Comparison of ENCODE assay signal across 23 cellular contexts in genomic region chr13:112809332-112810310, GRCh38.
"Had no signal": no experiment of that assay in that cellular context is flagged by ENCODE, and none has a peak within 500 bp of the region (broad histone marks: within the 10 kb centered on the region; RNA-seq: fewer than 3 reads in every experiment).

No MANE protein-coding gene starts in this region.

- H3K27ac Mint-ChIP-seq: activated CD4-positive, alpha-beta memory T cell treated with anti-CD3 and anti-CD28 coated beads for 36 hours; activated naive CD4-positive, alpha-beta T cell treated with anti-CD3 and anti-CD28 coated beads, Interleukin-2, amount 10 ng/mL, durations not matched to agents 7 days and 5 days; dendritic cell treated with granulocyte-macrophage colony-stimulating factor and Interleukin-4, amounts not matched to agents 40 ng/mL and 50 ng/mL, for 4 days; naive thymus-derived CD8-positive, alpha-beta T cell; stimulated activated memory B cell treated with anti-CD40 and anti-IgM and Interleukin-4, amounts not matched to agents 10 μg/mL and 1 μg/mL and 100 μg/mL, for 72 hours had no signal

- H3K4me3 ChIP-seq: body of pancreas, lung, pancreas, smooth muscle cell, stomach, thoracic aorta, upper lobe of left lung had no signal

- H3K27me3 Mint-ChIP-seq: activated CD4-positive, alpha-beta memory T cell treated with anti-CD3 and anti-CD28 coated beads for 36 hours; activated naive CD4-positive, alpha-beta T cell treated with anti-CD3 and anti-CD28 coated beads, Interleukin-2, amount 10 ng/mL, durations not matched to agents 7 days and 5 days; dendritic cell treated with granulocyte-macrophage colony-stimulating factor and Interleukin-4, amounts not matched to agents 40 ng/mL and 50 ng/mL, for 4 days; naive thymus-derived CD8-positive, alpha-beta T cell; stimulated activated memory B cell treated with anti-CD40 and anti-IgM and Interleukin-4, amounts not matched to agents 10 μg/mL and 1 μg/mL and 100 μg/mL, for 72 hours had no signal

- DNase-seq: activated CD4-positive, alpha-beta memory T cell treated with anti-CD3 and anti-CD28 coated beads for 36 hours; activated CD4-positive, alpha-beta T cell treated with anti-CD3 and anti-CD28 coated beads for 48 hours; activated effector memory CD4-positive, alpha-beta T cell treated with anti-CD3 and anti-CD28 coated beads, Interleukin-2, amount 50 U/mL, for 16 hours; activated naive CD4-positive, alpha-beta T cell treated with anti-CD3 and anti-CD28 coated beads, Interleukin-2, amount 10 ng/mL, durations not matched to agents 7 days and 5 days; activated T-cell treated with anti-CD3 and anti-CD28 coated beads for 4 hours; body of pancreas; effector CD4-positive, alpha-beta T cell; erythroblast; foreskin fibroblast; kidney; naive thymus-derived CD8-positive, alpha-beta T cell; pancreas; stimulated activated CD4-positive, alpha-beta T cell treated with anti-CD3 and anti-CD28 coated beads, Interleukin-15, amount 100 ng/mL, for 24 hours; stomach; SW 1271; T-helper 2 cell had no signal

- H3K9me3 ChIP-seq: body of pancreas, pancreas, stomach, thoracic aorta, upper lobe of left lung had no signal

- H3K4me3 Mint-ChIP-seq: activated CD4-positive, alpha-beta memory T cell treated with anti-CD3 and anti-CD28 coated beads for 36 hours; activated naive CD4-positive, alpha-beta T cell treated with anti-CD3 and anti-CD28 coated beads, Interleukin-2, amount 10 ng/mL, durations not matched to agents 7 days and 5 days; dendritic cell treated with granulocyte-macrophage colony-stimulating factor and Interleukin-4, amounts not matched to agents 40 ng/mL and 50 ng/mL, for 4 days; mesothelial cell of epicardium; naive thymus-derived CD8-positive, alpha-beta T cell; stimulated activated memory B cell treated with anti-CD40 and anti-IgM and Interleukin-4, amounts not matched to agents 10 μg/mL and 1 μg/mL and 100 μg/mL, for 72 hours had no signal

- ATAC-seq: body of pancreas; naive thymus-derived CD8-positive, alpha-beta T cell; pancreas; stimulated activated memory B cell treated with anti-CD40 and anti-IgM and Interleukin-4, amounts not matched to agents 10 μg/mL and 1 μg/mL and 100 μg/mL, for 72 hours had no signal

- H3K27ac ChIP-seq: body of pancreas, pancreas, stomach, thoracic aorta, upper lobe of left lung had no signal

- H3K4me1 Mint-ChIP-seq: activated naive CD4-positive, alpha-beta T cell treated with anti-CD3 and anti-CD28 coated beads, Interleukin-2, amount 10 ng/mL, durations not matched to agents 7 days and 5 days had no signal

- H3K9me3 Mint-ChIP-seq: activated naive CD4-positive, alpha-beta T cell treated with anti-CD3 and anti-CD28 coated beads, Interleukin-2, amount 10 ng/mL, durations not matched to agents 7 days and 5 days; dendritic cell treated with granulocyte-macrophage colony-stimulating factor and Interleukin-4, amounts not matched to agents 40 ng/mL and 50 ng/mL, for 4 days; stimulated activated memory B cell treated with anti-CD40 and anti-IgM and Interleukin-4, amounts not matched to agents 10 μg/mL and 1 μg/mL and 100 μg/mL, for 72 hours had no signal

- H3K27me3 ChIP-seq: body of pancreas, pancreas, stomach, upper lobe of left lung had no signal

- H3K4me1 ChIP-seq: body of pancreas, pancreas, stomach, upper lobe of left lung had no signal
